Comparison of ENCODE assay signal across 13 cellular contexts in genomic region chr4:10413177-10413576, GRCh38. TPM values are rescaled to one million over a fixed set of nuclear protein-coding genes. Genes with fewer than 3 reads are reported as not detected.
DNase-seq lines count a peak whose midpoint lies in the region; ATAC-seq and TF ChIP-seq lines count a peak whose summit lies in the region.
"Had no signal": no experiment of that assay in that cellular context is flagged by ENCODE, and none has a peak within 500 bp of the region (broad histone marks: within the 10 kb centered on the region; RNA-seq: fewer than 3 reads in every experiment).

No MANE protein-coding gene starts in this region.

- peaks cover 0 to 4% (median 2%) of the 10 kb centered on the region in 3 donors for H3K27me3 Mint-ChIP-seq in immature natural killer cell (ENCODE audit: low read depth in 3 of 3)

- no peaks in the 10 kb centered on the region for H3K9me3 Mint-ChIP-seq in immature natural killer cell

- intact Hi-C loops in Right ventricle myocardium inferior (cut with DNase I): no loop called here

- no peaks in the 10 kb centered on the region for H3K36me3 ChIP-seq in cardiac muscle cell

- H3K4me1 ChIP-seq in cardiac muscle cell (ENCODE audit: low read depth): peaks cover 24% of the 10 kb centered on the region
- H3K4me1 ChIP-seq: A549 had no signal

- DNase-seq in cardiac muscle cell (ENCODE audit: low read depth in 1 of 2, low spot score in 1 of 2): no peak
- no peak for DNase-seq in Right ventricle myocardium inferior (ENCODE audit: missing footprints)
- no peak for DNase-seq in activated naive CD4-positive, alpha-beta T cell treated with anti-CD3 and anti-CD28 coated beads, Interleukin-2, amount 50 U/mL, for 16 hours
- DNase-seq in GDM1 (lab: John Stamatoyannopoulos, UW): no peak
- DNase-seq in stimulated activated CD4-positive, alpha-beta T cell treated with anti-CD3 and anti-CD28 coated beads, Interleukin-12 subunit alpha, Interleukin-12 subunit beta, amount 100 ng/mL, for 4 hours: no peak
- DNase-seq in immature natural killer cell: no peak
- DNase-seq: NCI-H524, SW 1271 had no signal

- H3K4me3 Mint-ChIP-seq in immature natural killer cell: no peak overlapping the region

- H3K27me3 ChIP-seq in cardiac muscle cell: no peaks in the 10 kb centered on the region

- no peak overlapping the region for H3K4me3 ChIP-seq in cardiac muscle cell
- H3K4me3 ChIP-seq: A549, skin epidermis had no signal

- no peaks in the 10 kb centered on the region for H3K9me3 ChIP-seq in cardiac muscle cell (ENCODE audit: low read depth)
- H3K9me3 ChIP-seq: A549 had no signal

- H3K36me3 Mint-ChIP-seq in immature natural killer cell: no peaks in the 10 kb centered on the region

- H3K27ac Mint-ChIP-seq in immature natural killer cell: no peak overlapping the region

- no peak for TF ChIP-seq CTCF in cardiac muscle cell (IDR thresholded peaks at IDR 0.05; ENCODE audit: low read depth, low read length)

- peaks cover 6 to 8% of the 10 kb centered on the region in 2 donors for H3K4me1 Mint-ChIP-seq in immature natural killer cell

- H3K27ac ChIP-seq in cardiac muscle cell: peak overlapping the region; percentile 70
- H3K27ac ChIP-seq: A549, skin epidermis had no signal

- no peak for ATAC-seq in Right ventricle myocardium inferior
- ATAC-seq in HG02588 (IDR thresholded peaks at IDR 0.05; ENCODE audit: unreplicated experiment): peak; percentile 76
- peak; percentile 96 for ATAC-seq in HG03432 (IDR thresholded peaks at IDR 0.05; ENCODE audit: unreplicated experiment)
- ATAC-seq: A549, HCT116 had no signal

RNA-seq across cellular contexts. Expression of gene ZNF518B, which starts 44.0 kb away (rescaled TPM):
- 27.5 and 35.2 TPM in 2 replicates for total RNA-seq in cardiac muscle cell
- 15.8 and 17.0 TPM in 2 replicates for polyA plus RNA-seq in cardiac muscle cell
- 22.8 TPM for total RNA-seq in Right ventricle myocardium inferior
- 1 to 10 TPM; 2.8 to 8.5 (median 4.9) TPM for polyA plus RNA-seq in immature natural killer cell
